ENCODE assay signal across 8 cellular contexts in genomic region chr13:97109841-97110492, GRCh38.
A peak's percentile ranks its signal among the peaks of the same experiment; 100 is the strongest.
DNase-seq lines count a peak whose midpoint lies in the region; ATAC-seq and TF ChIP-seq lines count a peak whose summit lies in the region.

No MANE protein-coding gene starts in this region.

- H3K79me2 ChIP-seq in SU-DHL-6 (ENCODE audit: insufficient read depth, low read length) = no peaks in the 10 kb centered on the region

- no peaks in the 10 kb centered on the region for H3K9me3 Mint-ChIP-seq in activated naive CD8-positive, alpha-beta T cell treated with anti-CD3 and anti-CD28 coated beads, Interleukin-2, amount 50 U/mL, for 24 hours
- no peaks in the 10 kb centered on the region for H3K9me3 Mint-ChIP-seq in progenitor cell of endocrine pancreas (ENCODE audit: low read depth)

- H3K9ac ChIP-seq in SU-DHL-6 (ENCODE audit: low read length) = no peak overlapping the region

- H3K9me3 ChIP-seq in SU-DHL-6 (ENCODE audit: insufficient read depth, low read length) = 0 out of 2 replicates have a peak, but pooled peaks cover 7% of the 10 kb centered on the region

- no peak overlapping the region for H3K27ac Mint-ChIP-seq in activated naive CD8-positive, alpha-beta T cell treated with anti-CD3 and anti-CD28 coated beads, Interleukin-2, amount 50 U/mL, for 24 hours
- H3K27ac Mint-ChIP-seq in progenitor cell of endocrine pancreas = peak overlapping the region; percentile 36

- TF ChIP-seq CTCF in GM12865 (IDR thresholded peaks at IDR 0.05; ENCODE audit: insufficient read depth, low read depth, low read length, missing control alignments) (peak; percentile 92), SU-DHL-6 (IDR thresholded peaks at IDR 0.05; ENCODE audit: insufficient read depth, low read length, poor library complexity, severe bottlenecking) (peak; percentile 71), progenitor cell of endocrine pancreas (IDR thresholded peaks at IDR 0.05; ENCODE audit: unreplicated experiment) (peak; percentile 99)

- H3K27ac ChIP-seq in SU-DHL-6 (ENCODE audit: low read depth, low read length) = no peak overlapping the region

- H3K4me3 ChIP-seq in GM12865 (ENCODE audit: low read depth, low read length) (no peak overlapping the region), SU-DHL-6 (ENCODE audit: insufficient read depth, low read length, poor library complexity, severe bottlenecking) (no peak overlapping the region)

- peak overlapping the region; percentile 9 for H3K4me2 ChIP-seq in SU-DHL-6 (ENCODE audit: low read depth, low read length, poor library complexity, severe bottlenecking)

- no peak overlapping the region for H3K4me3 Mint-ChIP-seq in activated naive CD8-positive, alpha-beta T cell treated with anti-CD3 and anti-CD28 coated beads, Interleukin-2, amount 50 U/mL, for 24 hours
- no peak overlapping the region for H3K4me3 Mint-ChIP-seq in progenitor cell of endocrine pancreas (ENCODE audit: low read depth)

- ATAC-seq in HG02623 (IDR thresholded peaks at IDR 0.05; ENCODE audit: unreplicated experiment) = peak; percentile 96
- peak; percentile 95 for ATAC-seq in activated naive CD8-positive, alpha-beta T cell treated with anti-CD3 and anti-CD28 coated beads, Interleukin-2, amount 50 U/mL, for 24 hours

- peak overlapping the region; percentile 45 for H2AFZ ChIP-seq in SU-DHL-6 (ENCODE audit: low read depth, low read length, severe bottlenecking)

- intact Hi-C loops in cardiac septum (cut with DNase I) = loop anchor here (1.0 to 10.0 kb wide), 3 partner anchors 234 to 695 kb away; partner anchors contain the start of gene RAP2A

- H3K4me1 Mint-ChIP-seq in activated naive CD8-positive, alpha-beta T cell treated with anti-CD3 and anti-CD28 coated beads, Interleukin-2, amount 50 U/mL, for 24 hours = peaks cover 8% of the 10 kb centered on the region
- H3K4me1 Mint-ChIP-seq in progenitor cell of endocrine pancreas (ENCODE audit: low read depth) = peaks cover 41% of the 10 kb centered on the region

- no peaks in the 10 kb centered on the region for H3K27me3 ChIP-seq in SU-DHL-6 (ENCODE audit: low read length)

- no peaks in the 10 kb centered on the region for H3K36me3 Mint-ChIP-seq in activated naive CD8-positive, alpha-beta T cell treated with anti-CD3 and anti-CD28 coated beads, Interleukin-2, amount 50 U/mL, for 24 hours (ENCODE audit: low read depth)
- H3K36me3 Mint-ChIP-seq in progenitor cell of endocrine pancreas (ENCODE audit: insufficient read depth) = no peaks in the 10 kb centered on the region

- H3K36me3 ChIP-seq in SU-DHL-6 (ENCODE audit: low read length) = no peaks in the 10 kb centered on the region

- H3K27me3 Mint-ChIP-seq in activated naive CD8-positive, alpha-beta T cell treated with anti-CD3 and anti-CD28 coated beads, Interleukin-2, amount 50 U/mL, for 24 hours = peaks cover 19% of the 10 kb centered on the region
- H3K27me3 Mint-ChIP-seq in progenitor cell of endocrine pancreas = peaks cover 41% of the 10 kb centered on the region

- DNase-seq in GM12865 (ENCODE audit: low read depth) = peak; percentile 79
- peak; percentile 90 for DNase-seq in NCI-H1092 treated with DMSO at 0.1 percent for 48 hours (lab: John Stamatoyannopoulos, UW)
- DNase-seq in activated naive CD8-positive, alpha-beta T cell treated with anti-CD3 and anti-CD28 coated beads, Interleukin-2, amount 50 U/mL, for 24 hours = peak; percentile 86
- peak; percentile 93 for DNase-seq in cardiac septum (ENCODE audit: low spot score)
- peak; percentile 87 for DNase-seq in progenitor cell of endocrine pancreas (ENCODE audit: low spot score, unreplicated experiment)
- DNase-seq in ureter (ENCODE audit: low spot score) = peak; percentile 93

- no peaks in the 10 kb centered on the region for H4K20me1 ChIP-seq in SU-DHL-6 (ENCODE audit: low read depth, low read length)

- H3F3A ChIP-seq in SU-DHL-6 (ENCODE audit: insufficient read depth) = no peaks in the 10 kb centered on the region

- no peaks in the 10 kb centered on the region for H3K9me2 ChIP-seq in SU-DHL-6 (replicated peaks; ENCODE audit: insufficient read depth, low read length)
